Comparison of ENCODE assay signal across 8 cellular contexts in the genomic region with DNA sequence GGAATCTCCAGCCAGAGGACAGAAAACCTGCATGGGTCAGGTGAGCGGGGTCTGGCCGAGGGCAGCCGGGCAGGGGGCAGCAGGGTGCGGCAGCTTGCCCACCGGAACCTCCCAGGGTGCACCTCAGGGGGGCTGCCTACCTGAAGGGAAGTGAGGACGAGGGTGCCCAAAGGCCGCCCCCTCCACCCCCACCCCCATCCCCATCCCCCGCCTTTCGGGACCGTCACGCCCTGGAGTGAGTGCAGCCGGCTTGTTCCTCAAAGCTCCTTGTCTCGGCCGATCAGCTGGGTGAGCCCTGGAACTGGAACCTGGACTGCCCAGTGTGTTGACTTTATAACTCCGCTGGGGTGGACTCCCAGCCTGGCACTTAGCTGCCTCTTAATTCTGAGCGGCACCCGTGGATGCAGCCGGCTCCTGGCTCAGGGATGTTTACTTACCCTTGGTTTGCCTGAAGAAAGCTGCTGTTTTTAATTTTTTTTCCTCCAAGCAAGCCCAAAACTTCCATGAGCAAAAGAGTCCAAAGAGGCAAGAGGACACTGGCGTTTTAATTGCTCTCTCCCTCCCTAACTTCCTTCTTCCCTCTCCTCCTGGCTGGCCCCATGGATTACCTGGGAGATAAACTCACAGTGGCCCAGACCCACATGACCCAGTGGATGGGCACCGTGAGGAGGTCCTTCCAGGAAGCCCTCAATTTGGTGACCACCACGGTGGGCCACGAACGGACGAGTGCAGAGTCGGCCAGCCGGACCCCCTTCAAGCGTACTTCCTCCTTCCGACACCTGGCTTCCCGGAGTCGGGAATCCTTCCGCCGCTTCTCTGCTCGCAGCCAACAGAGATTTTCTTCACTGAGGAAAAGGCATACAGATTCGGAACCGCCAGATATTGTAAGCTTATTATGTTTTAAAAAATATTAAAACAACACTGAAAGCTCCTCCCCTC.
DNase-seq lines count a peak whose midpoint lies in the region; ATAC-seq and TF ChIP-seq lines count a peak whose summit lies in the region.

No MANE protein-coding gene starts in this region.

- peaks cover 45% of the 10 kb centered on the region for H3K4me1 Mint-ChIP-seq in neural crest cell

- H3K36me3 ChIP-seq in SJCRH30: no peaks in the 10 kb centered on the region

- peak overlapping the region; percentile 91 for H3K4me3 Mint-ChIP-seq in neural crest cell

- H3K27me3 ChIP-seq in SJCRH30: no peaks in the 10 kb centered on the region

- ATAC-seq in GM18907 (IDR thresholded peaks at IDR 0.05; ENCODE audit: unreplicated experiment): peak; percentile 9
- ATAC-seq in HG03095 (IDR thresholded peaks at IDR 0.05; ENCODE audit: unreplicated experiment): no peak
- ATAC-seq in GM21528 (IDR thresholded peaks at IDR 0.05; ENCODE audit: low FRiP score, unreplicated experiment): no peak
- no peak for ATAC-seq in GM18502 (IDR thresholded peaks at IDR 0.05; ENCODE audit: poor library complexity, unreplicated experiment)

- peaks cover 26% of the 10 kb centered on the region for H3K4me1 ChIP-seq in SJCRH30

- H3K36me3 Mint-ChIP-seq in neural crest cell (ENCODE audit: low read depth): no peaks in the 10 kb centered on the region

- H3K27ac Mint-ChIP-seq in neural crest cell (ENCODE audit: unreplicated experiment): peak overlapping the region; percentile 63

- DNase-seq in SJCRH30 (peak; percentile 67 to 68), fibroblast of the aortic adventitia (ENCODE audit: low read depth) (no peak), neural crest cell (ENCODE audit: low read depth, low spot score) (no peak), SIG-M5 treated with dmso at 0.1 percent for 504 hours (lab: John Stamatoyannopoulos, UW; ENCODE audit: unreplicated experiment) (no peak)

- H3K27ac ChIP-seq in SJCRH30: peak overlapping the region; percentile 84

- TF ChIP-seq CTCF in fibroblast of the aortic adventitia (IDR thresholded peaks at IDR 0.05; ENCODE audit: insufficient read depth, low read length): no peak
- no peak for TF ChIP-seq CTCF in neural crest cell (conservative IDR thresholded peaks at IDR 0.05)

- H3K4me3 ChIP-seq in SJCRH30: peak overlapping the region; percentile 74
- H3K4me3 ChIP-seq in fibroblast of the aortic adventitia (ENCODE audit: low read depth, low read length): peak overlapping the region; percentile 70

- H3K9me3 ChIP-seq in SJCRH30 (replicated peaks): no peaks in the 10 kb centered on the region

- H3K9me3 Mint-ChIP-seq in neural crest cell: no peaks in the 10 kb centered on the region

- H3K27me3 Mint-ChIP-seq in neural crest cell (ENCODE audit: low read depth): peaks cover 3% of the 10 kb centered on the region

Comparison
In these comparisons a context has a peak if more than half of its experiments do, and no peak if none do; other contexts are left out.
1. DNase-seq: peak in SJCRH30 (2 of 2); none in fibroblast of the aortic adventitia (single experiment), neural crest cell (single experiment) and SIG-M5 treated with dmso at 0.1 percent for 504 hours (single experiment).